ENCODE assay signal across 10 cellular contexts in the genomic region with DNA sequence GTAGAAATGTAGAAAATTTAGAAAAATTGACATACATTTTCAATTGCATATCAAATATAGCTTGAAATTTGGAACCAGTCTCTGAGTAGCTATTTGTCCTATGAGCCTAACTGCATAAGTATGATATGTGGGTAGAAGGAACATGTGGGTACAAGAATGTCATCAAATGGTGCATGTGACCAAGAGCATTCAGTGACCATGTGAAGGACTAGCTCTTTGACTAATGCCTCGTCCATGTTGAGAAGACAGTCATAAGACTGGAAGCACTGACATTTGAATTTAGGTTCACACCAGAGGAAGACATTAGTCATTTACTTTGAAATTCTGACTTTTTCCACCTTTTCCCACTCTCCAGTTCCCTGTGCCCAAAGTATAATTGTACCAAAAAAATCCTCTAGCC. TPM values are rescaled to one million over a fixed set of nuclear protein-coding genes. Genes with fewer than 3 reads are reported as not detected.
DNase-seq lines count a peak whose midpoint lies in the region; ATAC-seq and TF ChIP-seq lines count a peak whose summit lies in the region.
"Had no signal": no experiment of that assay in that cellular context is flagged by ENCODE, and none has a peak within 500 bp of the region (broad histone marks: within the 10 kb centered on the region; RNA-seq: fewer than 3 reads in every experiment).

No MANE protein-coding gene starts in this region.

- H3K36me3 ChIP-seq in brain microvascular endothelial cell (replicated peaks) (peaks cover 7% of the 10 kb centered on the region), smooth muscle cell (ENCODE audit: low read depth) (peaks cover 11% of the 10 kb centered on the region)

- H3K4me3 ChIP-seq in brain microvascular endothelial cell (ENCODE audit: low read depth, low read length) (no peak overlapping the region), smooth muscle cell (no peak overlapping the region)
- H3K4me3 ChIP-seq: dorsolateral prefrontal cortex, gastrocnemius medialis had no signal

- H3K27me3 ChIP-seq in brain microvascular endothelial cell (replicated peaks) (no peaks in the 10 kb centered on the region), smooth muscle cell (ENCODE audit: low read depth) (no peaks in the 10 kb centered on the region)
- H3K27me3 ChIP-seq: dorsolateral prefrontal cortex, gastrocnemius medialis had no signal

- intact Hi-C loops in Right ventricle myocardium inferior (cut with DNase I), result loop anchor here (1.0 to 5.0 kb wide), 2 partner anchors 314 to 682 kb away; no protein-coding TSS in a partner anchor

- H3K36me3 Mint-ChIP-seq in activated naive CD8-positive, alpha-beta T cell treated with anti-CD3 and anti-CD28 coated beads, Interleukin-2, amount 50 U/mL, for 24 hours (ENCODE audit: low read depth), result peaks cover 12% of the 10 kb centered on the region
- H3K36me3 Mint-ChIP-seq in activated naive CD8-positive, alpha-beta T cell treated with anti-CD3 and anti-CD28 coated beads for 36 hours, result peaks cover 6% of the 10 kb centered on the region
- peaks cover 22% of the 10 kb centered on the region for H3K36me3 Mint-ChIP-seq in stimulated activated memory B cell treated with anti-CD40 and anti-IgM and Interleukin-4, amounts not matched to agents 10 μg/mL and 1 μg/mL and 100 μg/mL, for 72 hours

- TF ChIP-seq CTCF in brain microvascular endothelial cell (IDR thresholded peaks at IDR 0.05; ENCODE audit: low read depth, low read length, missing control alignments) (no peak), smooth muscle cell (IDR thresholded peaks at IDR 0.05; ENCODE audit: borderline replicate concordance, insufficient read depth, poor library complexity, severe bottlenecking) (no peak)

- peak overlapping the region; percentile 50 for H3K27ac Mint-ChIP-seq in activated naive CD8-positive, alpha-beta T cell treated with anti-CD3 and anti-CD28 coated beads, Interleukin-2, amount 50 U/mL, for 24 hours
- no peak overlapping the region for H3K27ac Mint-ChIP-seq in activated naive CD8-positive, alpha-beta T cell treated with anti-CD3 and anti-CD28 coated beads for 36 hours
- no peak overlapping the region for H3K27ac Mint-ChIP-seq in stimulated activated memory B cell treated with anti-CD40 and anti-IgM and Interleukin-4, amounts not matched to agents 10 μg/mL and 1 μg/mL and 100 μg/mL, for 72 hours

- H3K27ac ChIP-seq in brain microvascular endothelial cell (no peak overlapping the region), smooth muscle cell (ENCODE audit: low read depth) (peak overlapping the region; percentile 82)
- H3K27ac ChIP-seq: dorsolateral prefrontal cortex, gastrocnemius medialis had no signal

- 39% methylated on average over 1 of the region's 1 CpG for WGBS in smooth muscle cell (ENCODE audit: low lambda C conversion rate)

- DNase-seq in activated naive CD8-positive, alpha-beta T cell treated with anti-CD3 and anti-CD28 coated beads, Interleukin-2, amount 50 U/mL, for 24 hours, result no peak
- no peak for DNase-seq in activated naive CD8-positive, alpha-beta T cell treated with anti-CD3 and anti-CD28 coated beads for 36 hours
- peak; percentile 16 for DNase-seq in brain microvascular endothelial cell
- no peak for DNase-seq in smooth muscle cell (lab: John Stamatoyannopoulos, UW; ENCODE audit: unreplicated experiment)
- DNase-seq in Right ventricle myocardium inferior (ENCODE audit: missing footprints), result no peak
- DNase-seq in occipital lobe (lab: John Stamatoyannopoulos, UW), result no peak
- DNase-seq: gastrocnemius medialis had no signal

- no peaks in the 10 kb centered on the region for H3K27me3 Mint-ChIP-seq in activated naive CD8-positive, alpha-beta T cell treated with anti-CD3 and anti-CD28 coated beads, Interleukin-2, amount 50 U/mL, for 24 hours
- H3K27me3 Mint-ChIP-seq in activated naive CD8-positive, alpha-beta T cell treated with anti-CD3 and anti-CD28 coated beads for 36 hours, result no peaks in the 10 kb centered on the region
- H3K27me3 Mint-ChIP-seq in stimulated activated memory B cell treated with anti-CD40 and anti-IgM and Interleukin-4, amounts not matched to agents 10 μg/mL and 1 μg/mL and 100 μg/mL, for 72 hours, result no peaks in the 10 kb centered on the region

- H3K79me2 ChIP-seq in smooth muscle cell (ENCODE audit: low read depth), result peaks cover 7% of the 10 kb centered on the region

- H4K20me1 ChIP-seq in smooth muscle cell (ENCODE audit: low read depth), result peaks cover 8% of the 10 kb centered on the region

- in situ Hi-C loops in brain microvascular endothelial cell (cut with HindIII; ENCODE audit: low pct_ligation_motif_present, low sequenced_read_pairs), result no loop called here

- no peak overlapping the region for H3K4me2 ChIP-seq in smooth muscle cell

- H3K9me3 ChIP-seq in smooth muscle cell (replicated peaks; ENCODE audit: low read depth), result no peaks in the 10 kb centered on the region
- H3K9me3 ChIP-seq: gastrocnemius medialis had no signal

- peaks cover 5% of the 10 kb centered on the region for H3K4me1 ChIP-seq in smooth muscle cell (ENCODE audit: low read depth)
- H3K4me1 ChIP-seq: gastrocnemius medialis had no signal

- H3K9ac ChIP-seq in smooth muscle cell (ENCODE audit: low read depth), result no peak overlapping the region

- H2AFZ ChIP-seq in smooth muscle cell (ENCODE audit: low read depth), result no peak overlapping the region

- peaks cover 29% of the 10 kb centered on the region for H3F3A ChIP-seq in smooth muscle cell (ENCODE audit: low read depth)

- H3K4me1 Mint-ChIP-seq in activated naive CD8-positive, alpha-beta T cell treated with anti-CD3 and anti-CD28 coated beads, Interleukin-2, amount 50 U/mL, for 24 hours, result peaks cover 10% of the 10 kb centered on the region
- peaks cover 13% of the 10 kb centered on the region for H3K4me1 Mint-ChIP-seq in activated naive CD8-positive, alpha-beta T cell treated with anti-CD3 and anti-CD28 coated beads for 36 hours
- peaks cover 8% of the 10 kb centered on the region for H3K4me1 Mint-ChIP-seq in stimulated activated memory B cell treated with anti-CD40 and anti-IgM and Interleukin-4, amounts not matched to agents 10 μg/mL and 1 μg/mL and 100 μg/mL, for 72 hours

- H3K9me3 Mint-ChIP-seq in activated naive CD8-positive, alpha-beta T cell treated with anti-CD3 and anti-CD28 coated beads, Interleukin-2, amount 50 U/mL, for 24 hours, result no peaks in the 10 kb centered on the region
- H3K9me3 Mint-ChIP-seq in activated naive CD8-positive, alpha-beta T cell treated with anti-CD3 and anti-CD28 coated beads for 36 hours, result no peaks in the 10 kb centered on the region
- H3K9me3 Mint-ChIP-seq in stimulated activated memory B cell treated with anti-CD40 and anti-IgM and Interleukin-4, amounts not matched to agents 10 μg/mL and 1 μg/mL and 100 μg/mL, for 72 hours, result no peaks in the 10 kb centered on the region

- H3K4me3 Mint-ChIP-seq in activated naive CD8-positive, alpha-beta T cell treated with anti-CD3 and anti-CD28 coated beads, Interleukin-2, amount 50 U/mL, for 24 hours, result no peak overlapping the region
- no peak overlapping the region for H3K4me3 Mint-ChIP-seq in activated naive CD8-positive, alpha-beta T cell treated with anti-CD3 and anti-CD28 coated beads for 36 hours
- no peak overlapping the region for H3K4me3 Mint-ChIP-seq in stimulated activated memory B cell treated with anti-CD40 and anti-IgM and Interleukin-4, amounts not matched to agents 10 μg/mL and 1 μg/mL and 100 μg/mL, for 72 hours

- no peak for ATAC-seq in activated naive CD8-positive, alpha-beta T cell treated with anti-CD3 and anti-CD28 coated beads, Interleukin-2, amount 50 U/mL, for 24 hours
- ATAC-seq in HG03565 (IDR thresholded peaks at IDR 0.05; ENCODE audit: unreplicated experiment), result peak; percentile 24
- no peak for ATAC-seq in stimulated activated memory B cell treated with anti-CD40 and anti-IgM and Interleukin-4, amounts not matched to agents 10 μg/mL and 1 μg/mL and 100 μg/mL, for 72 hours
- no peak for ATAC-seq in Right ventricle myocardium inferior

RNA-seq across cellular contexts. Expression of gene MRPL44, which starts 12.6 kb away (rescaled TPM):
- total RNA-seq in activated naive CD8-positive, alpha-beta T cell treated with anti-CD3 and anti-CD28 coated beads for 36 hours, result 10 to 100 TPM; 51.0 to 53.0 TPM
- total RNA-seq in smooth muscle cell, result 23.2 and 34.5 TPM in 2 replicates
- 23.5 and 25.4 TPM in 2 replicates for polyA plus RNA-seq in smooth muscle cell
- 36.5 TPM for total RNA-seq in Right ventricle myocardium inferior
- 80.2 TPM for total RNA-seq in occipital lobe

RNA-seq across cellular contexts. Expression of gene WDFY1, which starts 24.7 kb away (rescaled TPM):
- total RNA-seq in activated naive CD8-positive, alpha-beta T cell treated with anti-CD3 and anti-CD28 coated beads for 36 hours, result 10 to 100 TPM; 24.4 to 26.7 TPM
- total RNA-seq in smooth muscle cell (58.6 and 68.3 TPM in 2 replicates), Right ventricle myocardium inferior (13.4 TPM), occipital lobe (67.8 TPM)
- polyA plus RNA-seq in smooth muscle cell, result 31.6 and 33.1 TPM in 2 replicates
